In the genomic region with DNA sequence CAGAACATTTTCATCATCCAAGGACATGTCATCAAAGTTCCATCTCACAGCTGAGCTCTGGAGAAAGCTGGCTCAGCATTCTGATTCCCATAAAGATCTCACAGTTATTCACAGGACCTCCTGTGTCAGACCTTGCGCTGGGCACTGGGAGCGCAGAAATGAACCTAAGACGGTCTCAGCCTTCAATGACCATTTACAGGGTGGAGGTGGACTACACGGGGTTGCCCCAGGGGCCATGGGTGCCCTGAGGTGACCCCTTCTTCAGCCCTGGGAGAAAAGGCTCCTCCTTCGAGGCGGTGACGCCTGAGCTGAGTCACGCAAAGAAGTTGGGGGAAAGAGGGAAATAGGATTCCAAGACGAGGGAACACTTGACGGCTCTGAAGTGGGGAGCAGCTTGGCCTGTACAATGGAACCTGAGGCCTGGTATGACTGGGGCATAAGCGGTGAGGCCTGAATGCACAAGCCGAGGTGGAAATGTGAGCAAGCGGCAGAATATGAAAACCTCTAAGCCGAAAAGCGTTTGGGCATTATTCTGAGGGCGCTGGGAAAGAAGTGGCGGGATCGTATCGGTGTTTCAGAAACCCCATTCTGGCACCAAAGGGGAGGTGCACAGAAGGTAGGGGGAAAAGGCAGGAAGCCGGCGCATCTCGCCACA, we compare ENCODE assay signal across 8 cellular contexts. TPM values are rescaled to one million over a fixed set of nuclear protein-coding genes. Genes with fewer than 3 reads are reported as not detected.
DNase-seq lines count a peak whose midpoint lies in the region; ATAC-seq and TF ChIP-seq lines count a peak whose summit lies in the region.

No MANE protein-coding gene starts in this region.

- H3K4me3 ChIP-seq in WI38 (ENCODE audit: low read depth, low read length) = peak overlapping the region; percentile 89
- H3K4me3 ChIP-seq in esophagus muscularis mucosa = peak overlapping the region; percentile 71 to 96 (median 85)
- peak overlapping the region; percentile 82 to 95 for H3K4me3 ChIP-seq in muscle layer of duodenum (ENCODE audit: low read depth in 1 of 2, low read length in 2 of 2)
- H3K4me3 ChIP-seq in urinary bladder (ENCODE audit: low read depth, low read length) = peak overlapping the region; percentile 94

- TF ChIP-seq CTCF in WI38 (IDR thresholded peaks at IDR 0.05; ENCODE audit: low read depth, low read length) = no peak
- no peak for TF ChIP-seq CTCF in esophagus muscularis mucosa (IDR thresholded peaks at IDR 0.05)

- H3K4me1 ChIP-seq in esophagus muscularis mucosa (peaks cover 11 to 38% (median 26%) of the 10 kb centered on the region in 4 donors), muscle layer of duodenum (ENCODE audit: control insufficient read depth in 1 of 2, insufficient read depth in 2 of 2, low read length in 2 of 2) (peaks cover 6 to 20% of the 10 kb centered on the region in 2 donors), urinary bladder (ENCODE audit: insufficient read depth) (no peaks in the 10 kb centered on the region)

- no peak for TF ChIP-seq POLR2A in esophagus muscularis mucosa (IDR thresholded peaks at IDR 0.05; ENCODE audit: low read depth)

- WGBS in esophagus muscularis mucosa = 8% methylated on average over 19 of the region's 22 CpGs
- WGBS in urinary bladder = 6% methylated on average over 22 of the region's 22 CpGs

- DNase-seq in NCI-H2171 treated with DMSO at 0.1 percent for 48 hours (lab: John Stamatoyannopoulos, UW) = peak; percentile 18
- DNase-seq in NCI-H2171 (lab: John Stamatoyannopoulos, UW) = no peak
- peak; percentile 72 for DNase-seq in HT1080 (ENCODE audit: low read depth)
- no peak for DNase-seq in esophagus muscularis mucosa (ENCODE audit: extremely low spot score)

- TF ChIP-seq EP300 in esophagus muscularis mucosa (IDR thresholded peaks at IDR 0.05) = no peak

- H3K27me3 ChIP-seq in esophagus muscularis mucosa (no peaks in the 10 kb centered on the region), muscle layer of duodenum (ENCODE audit: low read depth, low read length) (no peaks in the 10 kb centered on the region)

- H3K36me3 ChIP-seq in esophagus muscularis mucosa (peaks cover 19 to 39% (median 31%) of the 10 kb centered on the region in 4 donors), muscle layer of duodenum (ENCODE audit: control insufficient read depth in 1 of 2, insufficient read depth in 2 of 2, low read length in 2 of 2) (peaks cover 22 to 29% of the 10 kb centered on the region in 2 donors), urinary bladder (ENCODE audit: insufficient read depth) (peaks cover 4% of the 10 kb centered on the region)

- peak overlapping the region; percentile 87 to 95 (median 93) for H3K27ac ChIP-seq in esophagus muscularis mucosa (replicated peaks in 1 of 4)
- peak overlapping the region; percentile 84 for H3K27ac ChIP-seq in muscle layer of duodenum (ENCODE audit: low read length)
- H3K27ac ChIP-seq in urinary bladder (ENCODE audit: low read depth) = peak overlapping the region; percentile 97

- ATAC-seq in GM21737 (IDR thresholded peaks at IDR 0.05; ENCODE audit: unreplicated experiment) = no peak

- intact Hi-C loops in esophagus muscularis mucosa (cut with DNase I) = no loop called here

- no peaks in the 10 kb centered on the region for H3K9me3 ChIP-seq in esophagus muscularis mucosa
- no peaks in the 10 kb centered on the region for H3K9me3 ChIP-seq in muscle layer of duodenum (ENCODE audit: control insufficient read depth in 1 of 2, low read length in 2 of 2)

RNA-seq across cellular contexts. Expression of a gene that starts 0.8 kb away (rescaled TPM):
- total RNA-seq in HT1080 (2014; rRNA removed; shearing (Covaris generic)) = 39.0 and 45.8 TPM in 2 replicates
- polyA plus RNA-seq in HT1080 (2015; cell fraction: cytosol; rRNA removed) = 21.1 and 22.4 TPM in 2 replicates
- 50.4 and 54.0 TPM in 2 replicates for polyA plus RNA-seq in HT1080 (2015; cell fraction: nucleus; rRNA removed)
- total RNA-seq in esophagus muscularis mucosa (10 to 100 TPM; 19.5 to 30.3 (median 25.1) TPM), urinary bladder (8.8 TPM)
- polyA plus RNA-seq in urinary bladder = 16.3 TPM

RNA-seq across cellular contexts. Expression of a gene that starts 39.0 kb away (rescaled TPM):
- total RNA-seq in HT1080 (2014; rRNA removed; shearing (Covaris generic)) = 27.4 and 34.4 TPM in 2 replicates
- 11.4 and 12.7 TPM in 2 replicates for polyA plus RNA-seq in HT1080 (2015; cell fraction: cytosol; rRNA removed)
- polyA plus RNA-seq in HT1080 (2015; cell fraction: nucleus; rRNA removed) = 17.9 and 23.0 TPM in 2 replicates
- 1 to 10 TPM in 1 of 4 donors, under 1 TPM in 3; 0.17 to 1.2 (median 0.33) TPM for total RNA-seq in esophagus muscularis mucosa
- 2.7 TPM for total RNA-seq in urinary bladder
- polyA plus RNA-seq in urinary bladder = 0.48 TPM

RNA-seq across cellular contexts. Expression of a gene that starts 39.2 kb away (rescaled TPM):
- total RNA-seq in HT1080 (2014; rRNA removed; shearing (Covaris generic)) = 15.4 and 26.7 TPM in 2 replicates
- polyA plus RNA-seq in HT1080 (2015; cell fraction: cytosol; rRNA removed) = 25.4 and 32.6 TPM in 2 replicates
- polyA plus RNA-seq in HT1080 (2015; cell fraction: nucleus; rRNA removed) = 47.2 and 54.4 TPM in 2 replicates
- total RNA-seq in esophagus muscularis mucosa (10 to 100 TPM; 10.9 to 21.7 (median 13.7) TPM), urinary bladder (22.4 TPM)
- 21.8 TPM for polyA plus RNA-seq in urinary bladder

Comparison
In these comparisons a context has a peak if more than half of its experiments do, and no peak if none do; other contexts are left out.
1. DNase-seq: peak in NCI-H2171 treated with DMSO at 0.1 percent for 48 hours (single experiment) and HT1080 (single experiment); none in NCI-H2171 (single experiment) and esophagus muscularis mucosa (single experiment).
2. Peak in every context shown above with its lines, with median percentiles within 50 percentile points of each other: H3K4me3 ChIP-seq and H3K27ac ChIP-seq.